11 cellular contexts compared by ENCODE assay signal in genomic region chr2:78457269-78457668, GRCh38.
"Had no signal": no experiment of that assay in that cellular context is flagged by ENCODE, and none has a peak within 500 bp of the region (broad histone marks: within the 10 kb centered on the region; RNA-seq: fewer than 3 reads in every experiment).

No MANE protein-coding gene starts in this region.

- H2AFZ ChIP-seq: GM23248, GM23338 had no signal

- H3K4me2 ChIP-seq: GM23338 had no signal

- H3K9ac ChIP-seq: GM23248 had no signal

- DNase-seq: GM23248, GOT3, H7, H9, HCEC 1CT, HFFc6 had no signal

- H3K4me1 ChIP-seq: HAP-1 had no signal

- ATAC-seq: GM23338, HCT116 had no signal

- H3K27ac ChIP-seq: GM23248 had no signal

- FAIRE-seq: H1, H54 had no signal

- H3K4me3 ChIP-seq: GM23248, GM23338, HAP-1 had no signal

- H3K36me3 ChIP-seq: HAP-1 had no signal

- H3K9me3 ChIP-seq: HAP-1 had no signal
